ENCODE assay signal across 26 cellular contexts in genomic region chr16:3520398-3520797, GRCh38. TPM values are rescaled to one million over a fixed set of nuclear protein-coding genes. Genes with fewer than 3 reads are reported as not detected.
A peak's percentile ranks its signal among the peaks of the same experiment; 100 is the strongest.
DNase-seq lines count a peak whose midpoint lies in the region; ATAC-seq, FAIRE-seq and TF ChIP-seq lines count a peak whose summit lies in the region.
"Had no signal": no experiment of that assay in that cellular context is flagged by ENCODE, and none has a peak within 500 bp of the region (broad histone marks: within the 10 kb centered on the region; RNA-seq: fewer than 3 reads in every experiment).

No MANE protein-coding gene starts in this region.

- POLR2A ChIA-PET in SK-N-SH (lab: Yijun Ruan, JAX) (no interaction called here), HepG2 (lab: Yijun Ruan, JAX) (no interaction called here)

- H3K9ac ChIP-seq in SK-N-SH (no peak overlapping the region), mesenchymal stem cell (ENCODE audit: low read length) (no peak overlapping the region), HepG2 (ENCODE audit: insufficient read depth, low read depth, low read length) (no peak overlapping the region)

- no peak overlapping the region for H3K14ac ChIP-seq in mesenchymal stem cell (ENCODE audit: low read length in 2 of 2)

- peaks cover 3% of the 10 kb centered on the region for H3F3A ChIP-seq in SK-N-SH (replicated peaks; ENCODE audit: insufficient read depth)

- no peak overlapping the region for H4K8ac ChIP-seq in mesenchymal stem cell (ENCODE audit: low read length)

- BruUV-seq in HepG2 (replicated peaks; lab: Mats Ljungman, UMichigan): no TSS peak

- TF ChIP-seq CTCF in SK-N-SH (IDR thresholded peaks at IDR 0.05) (no peak), transverse colon (IDR thresholded peaks at IDR 0.05) (no peak), HepG2 (CRISPR knock-in tag; IDR thresholded peaks at IDR 0.05) (no peak)

- H3K18ac ChIP-seq in mesenchymal stem cell (ENCODE audit: low read depth in 1 of 2, low read length in 2 of 2): no peak overlapping the region

- in situ Hi-C loops in transverse colon (cut with MboI; ENCODE audit: low pct_ligation_motif_present in 1 of 4, low pct_unique_long_range_greater_than_20kb in 1 of 4, low sequenced_read_pairs in 3 of 4) (no loop called here), HepG2 (cut with HindIII; ENCODE audit: extremely low pct_ligation_motif_present, low pct_unique_long_range_greater_than_20kb) (no loop called here)

- H2BK120ac ChIP-seq in mesenchymal stem cell (ENCODE audit: low read depth, low read length): no peak overlapping the region

- H3K4me3 ChIP-seq in SK-N-SH (ENCODE audit: low read depth in 2 of 2, low read length in 1 of 2) (no peak overlapping the region), mesenchymal stem cell (ENCODE audit: insufficient read depth in 1 of 2, low read depth in 1 of 2, low read length in 2 of 2) (no peak overlapping the region), transverse colon (no peak overlapping the region), H7 (ENCODE audit: insufficient read depth, low read depth, low read length) (no peak overlapping the region), HepG2 (replicated peaks in 1 of 3; ENCODE audit: insufficient read depth in 1 of 3, low read depth in 2 of 3, low read length in 3 of 3) (no peak overlapping the region)
- H3K4me3 ChIP-seq: colonic mucosa, PC-9 had no signal

- H4K20me1 ChIP-seq in SK-N-SH (ENCODE audit: insufficient read depth): no peaks in the 10 kb centered on the region
- H4K20me1 ChIP-seq in HepG2 (ENCODE audit: insufficient read depth, low read length): no peaks in the 10 kb centered on the region

- H3K79me1 ChIP-seq in mesenchymal stem cell (replicated peaks; ENCODE audit: low read length, poor library complexity, severe bottlenecking): peaks cover 1% of the 10 kb centered on the region

- H3K4me1 ChIP-seq in SK-N-SH (ENCODE audit: control insufficient read depth in 1 of 2, insufficient read depth in 2 of 2, low read depth in 1 of 2, low read length in 1 of 2) (no peaks in the 10 kb centered on the region; a peak in 1 of 4 replicates), mesenchymal stem cell (ENCODE audit: control insufficient read depth, insufficient read depth, low read depth, low read length) (peaks cover 2% of the 10 kb centered on the region), transverse colon (no peaks in the 10 kb centered on the region), HepG2 (ENCODE audit: insufficient read depth, low read length) (peaks cover 10% of the 10 kb centered on the region)
- H3K4me1 ChIP-seq: colonic mucosa had no signal

- H2BK12ac ChIP-seq in mesenchymal stem cell (ENCODE audit: low read length in 2 of 2): no peak overlapping the region

- TF ChIP-seq POLR2A in transverse colon (IDR thresholded peaks at IDR 0.05) (no peak), HepG2 (IDR thresholded peaks at IDR 0.05; ENCODE audit: insufficient read depth in 1 of 2, low read depth in 2 of 2, low read length in 2 of 2) (no peak)

- H3K27ac ChIP-seq in SK-N-SH (ENCODE audit: low read depth in 2 of 2, low read length in 1 of 2) (peak overlapping the region in 1 of 2 experiments; percentile 18; a peak in 1 of 4 replicates), mesenchymal stem cell (ENCODE audit: low read length, poor library complexity, severe bottlenecking) (no peak overlapping the region), transverse colon (peak overlapping the region; percentile 55 to 80 (median 73)), HepG2 (ENCODE audit: extremely low read length, insufficient read depth, low read length) (no peak overlapping the region)
- H3K27ac ChIP-seq: 22Rv1, colonic mucosa, PC-9 had no signal

- peak; percentile 99 for FAIRE-seq in endometrium (lab: Jason Lieb, UNC)
- no peak for FAIRE-seq in HepG2 (lab: Jason Lieb, UNC)

- intact Hi-C loops in transverse colon (cut with DNase I; ENCODE audit: low total_unique reads) (no loop called here), HepG2 (cut with micrococcal nuclease; ENCODE audit: unreplicated experiment) (no loop called here)

- H2BK15ac ChIP-seq in mesenchymal stem cell (ENCODE audit: low read depth, poor library complexity, severe bottlenecking): no peak overlapping the region

- ATAC-seq in SK-N-SH treated with all-trans-retinoic acid at 6 μM for 48 hours (peak; percentile 75), HepG2 (no peak)
- ATAC-seq: naive thymus-derived CD4-positive, alpha-beta T cell had no signal

- H3K9me3 ChIP-seq in SK-N-SH: no peaks in the 10 kb centered on the region
- no peaks in the 10 kb centered on the region for H3K9me3 ChIP-seq in mesenchymal stem cell (ENCODE audit: control insufficient read depth, low read length)
- H3K9me3 ChIP-seq in transverse colon: no peaks in the 10 kb centered on the region
- H3K9me3 ChIP-seq in HepG2 (ENCODE audit: low read length): no peaks in the 10 kb centered on the region
- H3K9me3 ChIP-seq: colonic mucosa had no signal

- no peak for TF ChIP-seq RAD21 in SK-N-SH (IDR thresholded peaks at IDR 0.05; ENCODE audit: low read length)
- no peak for TF ChIP-seq RAD21 in HepG2 (CRISPR knock-in tag; IDR thresholded peaks at IDR 0.05)

- H3K36me3 ChIP-seq in SK-N-SH (replicated peaks in 1 of 2; ENCODE audit: control insufficient read depth in 1 of 2, insufficient read depth in 2 of 2, low read length in 1 of 2): peaks cover 39 to 62% of the 10 kb centered on the region in 2 experiments
- H3K36me3 ChIP-seq in mesenchymal stem cell (ENCODE audit: control insufficient read depth in 1 of 2, insufficient read depth in 2 of 2, low read depth in 1 of 2, low read length in 2 of 2): peaks cover 37 to 78% of the 10 kb centered on the region in 2 experiments
- H3K36me3 ChIP-seq in transverse colon: peaks cover 0 to 19% (median 6%) of the 10 kb centered on the region in 4 donors
- H3K36me3 ChIP-seq in H7 (replicated peaks; ENCODE audit: control insufficient read depth, insufficient read depth, low read length): peaks cover 3% of the 10 kb centered on the region
- H3K36me3 ChIP-seq in HepG2 (replicated peaks in 1 of 2; ENCODE audit: control insufficient read depth in 1 of 2, insufficient read depth in 2 of 2, low read length in 2 of 2): peaks cover 12 to 36% of the 10 kb centered on the region in 2 experiments; a peak in 4 of 5 replicates
- H3K36me3 ChIP-seq: colonic mucosa had no signal

- H3K23ac ChIP-seq in mesenchymal stem cell (ENCODE audit: low read length in 2 of 2): no peak overlapping the region

- H3K27me3 ChIP-seq in SK-N-SH (ENCODE audit: insufficient read depth): no peaks in the 10 kb centered on the region
- no peaks in the 10 kb centered on the region for H3K27me3 ChIP-seq in mesenchymal stem cell (ENCODE audit: control insufficient read depth in 1 of 2, insufficient read depth in 1 of 2, low read length in 2 of 2)
- H3K27me3 ChIP-seq in transverse colon: no peaks in the 10 kb centered on the region
- H3K27me3 ChIP-seq in H7 (ENCODE audit: control insufficient read depth, insufficient read depth, low read length): no peaks in the 10 kb centered on the region
- H3K27me3 ChIP-seq in HepG2 (ENCODE audit: control insufficient read depth in 1 of 2, insufficient read depth in 2 of 2, low read length in 2 of 2): no peaks in the 10 kb centered on the region
- H3K27me3 ChIP-seq: colonic mucosa had no signal

- no peak overlapping the region for H4K91ac ChIP-seq in mesenchymal stem cell (ENCODE audit: low read length)

- no peak overlapping the region for H2BK5ac ChIP-seq in mesenchymal stem cell (ENCODE audit: low read depth, low read length, poor library complexity, severe bottlenecking)

- CTCF ChIA-PET in SK-N-SH (lab: Yijun Ruan, JAX): no interaction called here
- CTCF ChIA-PET in HepG2 (lab: Yijun Ruan, JAX; ENCODE audit: low intra/inter-chr PET ratio, low total read pairs): no interaction called here

- H3K79me2 ChIP-seq in SK-N-SH (ENCODE audit: insufficient read depth) (no peaks in the 10 kb centered on the region), HepG2 (ENCODE audit: insufficient read depth, low read length) (no peaks in the 10 kb centered on the region)

- H3K4ac ChIP-seq in mesenchymal stem cell (ENCODE audit: low read depth in 1 of 2, low read length in 2 of 2): no peak overlapping the region

- DNase-seq in SK-N-SH (no peak), mesenchymal stem cell (peak; percentile 40), transverse colon (no peak), OCI-M2 (lab: John Stamatoyannopoulos, UW; ENCODE audit: unreplicated experiment) (no peak), H7 (no peak), HepG2 (ENCODE audit: low spot score) (no peak)
- DNase-seq: activated CD4-positive, alpha-beta T cell treated with anti-CD3 and anti-CD28 coated beads for 1 hour; activated CD8-positive, alpha-beta memory T cell treated with anti-CD3 and anti-CD28 coated beads, Interleukin-2, amount 50 U/mL, for 4 hours; activated gamma-delta T cell treated with Interleukin-2 at 50 U/mL for 16 hours; anterior cingulate cortex; colonic mucosa; glutamatergic neuron; naive thymus-derived CD4-positive, alpha-beta T cell; NCI-H1436 treated with DMSO at 0.1 percent for 48 hours; NCI-H2171 treated with DMSO at 0.1 percent for 48 hours; NCI-H774; PC-9; T-helper 9 cell had no signal

- no peak for TF ChIP-seq EP300 in SK-N-SH (IDR thresholded peaks at IDR 0.05; ENCODE audit: borderline replicate concordance in 1 of 2, low read depth in 1 of 2, low read length in 1 of 2)
- TF ChIP-seq EP300 in transverse colon (IDR thresholded peaks at IDR 0.05; ENCODE audit: low read depth): no peak
- TF ChIP-seq EP300 in HepG2 (IDR thresholded peaks at IDR 0.05; ENCODE audit: low read depth in 2 of 2, low read length in 2 of 2): no peak
- TF ChIP-seq EP300 in HepG2 (CRISPR knock-in tag; IDR thresholded peaks at IDR 0.05; ENCODE audit: borderline replicate concordance): no peak

- no peak overlapping the region for H2AK5ac ChIP-seq in mesenchymal stem cell (ENCODE audit: low read length, severe bottlenecking)

- no peak overlapping the region for H3K4me2 ChIP-seq in SK-N-SH
- H3K4me2 ChIP-seq in mesenchymal stem cell (ENCODE audit: low read length, poor library complexity, severe bottlenecking): no peak overlapping the region
- no peak overlapping the region for H3K4me2 ChIP-seq in HepG2 (ENCODE audit: low read depth, low read length)

- WGBS in SK-N-SH (ENCODE audit: low lambda C conversion rate): 63% methylated on average over 4 of the region's 4 CpGs
- 45% methylated on average over 4 of the region's 4 CpGs for WGBS in mesenchymal stem cell
- WGBS in transverse colon (ENCODE audit: low coverage in 1 of 2), 2 donors: 69 to 73% methylated on average over 2 to 4 of the region's 4 CpGs
- 95% methylated on average over 4 of the region's 4 CpGs for WGBS in HepG2 (ENCODE audit: low lambda C conversion rate)

- H3K9me2 ChIP-seq in SK-N-SH: no peaks in the 10 kb centered on the region

- H2AFZ ChIP-seq in SK-N-SH (ENCODE audit: low read depth): no peak overlapping the region
- no peak overlapping the region for H2AFZ ChIP-seq in mesenchymal stem cell (ENCODE audit: low read depth, low read length)
- no peak overlapping the region for H2AFZ ChIP-seq in HepG2 (ENCODE audit: low read length)
- H2AFZ ChIP-seq: PC-9 had no signal

RNA-seq across cellular contexts. Expression of gene CLUAP1, which starts 19.6 kb away (rescaled TPM):
- polyA plus RNA-seq in SK-N-SH (2012; rRNA removed) (18.0 and 19.5 TPM in 2 replicates), HepG2 (2011; rRNA removed) (3.5 and 6.0 TPM in 2 replicates)
- polyA plus RNA-seq in SK-N-SH (2012; cell fraction: cytosol; rRNA removed): 24.9 and 42.8 TPM in 2 replicates
- 11.8 and 20.5 TPM in 2 replicates for polyA plus RNA-seq in SK-N-SH (2012; cell fraction: nucleus; rRNA removed)
- polyA plus RNA-seq in mesenchymal stem cell (2013, experiment 1 of 2): 11.7 TPM
- polyA plus RNA-seq in mesenchymal stem cell (2013, experiment 2 of 2): 11.8 TPM
- total RNA-seq in transverse colon (10 to 100 TPM in 1 of 4 donors, 1 to 10 TPM in 3; 3.4 to 84.0 (median 8.4) TPM), HepG2 (2016; rRNA removed; fragmentation: Illumina TruSeq; extraction: Trizol) (19.5 and 25.9 TPM in 2 replicates)
- 8.5 and 11.9 TPM in 2 replicates for total RNA-seq in H7 (2014; rRNA removed; shearing (Covaris generic))
- total RNA-seq in HepG2 (2016; cell fraction: cytosol; rRNA removed; fragmentation: Illumina TruSeq; extraction: Trizol; ENCODE audit: low read depth): 11.0 and 15.5 TPM in 2 replicates
- total RNA-seq in HepG2 (2016; cell fraction: insoluble cytoplasmic fraction; rRNA removed; fragmentation: Illumina TruSeq; extraction: Trizol): 18.5 and 28.6 TPM in 2 replicates
- total RNA-seq in HepG2 (2016; cell fraction: membrane; rRNA removed; fragmentation: Illumina TruSeq; extraction: Trizol): 6.7 and 9.0 TPM in 2 replicates
- total RNA-seq in HepG2 (2016; cell fraction: nucleus; rRNA removed; fragmentation: Illumina TruSeq; extraction: Trizol): 12.3 and 17.1 TPM in 2 replicates
- polyA plus RNA-seq in HepG2 (2011; cell fraction: cytosol; rRNA removed): 2.9 and 3.9 TPM in 2 replicates
- polyA plus RNA-seq in HepG2 (2011; cell fraction: nucleus; rRNA removed): 1.9 and 4.4 TPM in 2 replicates
- polyA plus RNA-seq in HepG2 (2012): 5.2 and 6.8 TPM in 2 replicates
- 3.4 and 3.8 TPM in 2 replicates for polyA plus RNA-seq in HepG2 (2016; cell fraction: cytosol; fragmentation: Illumina TruSeq; extraction: Trizol; ENCODE audit: low read depth)
- 22.5 and 28.8 TPM in 2 replicates for polyA plus RNA-seq in HepG2 (2016; cell fraction: insoluble cytoplasmic fraction; fragmentation: Illumina TruSeq; extraction: Trizol; ENCODE audit: low read depth)
- polyA plus RNA-seq in HepG2 (2016; cell fraction: membrane; fragmentation: Illumina TruSeq; extraction: Trizol; ENCODE audit: low read depth): 5.0 and 5.3 TPM in 2 replicates
- 12.9 and 20.1 TPM in 2 replicates for polyA plus RNA-seq in HepG2 (2016; cell fraction: nucleus; fragmentation: Illumina TruSeq; extraction: Trizol; ENCODE audit: insufficient read depth, low read depth)
- 3.6 and 12.3 TPM in 2 replicates for polyA minus RNA-seq in HepG2 (2011; rRNA and poly(A)+ RNA removed; ENCODE audit: low replicate concordance)
- polyA minus RNA-seq in HepG2 (2011; cell fraction: cytosol; rRNA and poly(A)+ RNA removed): 5.9 and 8.1 TPM in 2 replicates
- polyA minus RNA-seq in HepG2 (2011; cell fraction: nucleus; rRNA and poly(A)+ RNA removed): 6.7 and 9.6 TPM in 2 replicates

RNA-seq across cellular contexts. Expression of gene C16orf90, which starts 25.1 kb away (rescaled TPM):
- polyA plus RNA-seq in SK-N-SH (2012; rRNA removed) (not detected in 2 replicates), HepG2 (2011; rRNA removed) (not detected in 2 replicates)
- not detected in 2 replicates for polyA plus RNA-seq in SK-N-SH (2012; cell fraction: cytosol; rRNA removed)
- not detected in 2 replicates for polyA plus RNA-seq in SK-N-SH (2012; cell fraction: nucleus; rRNA removed)
- polyA plus RNA-seq in mesenchymal stem cell (2013, experiment 1 of 2): not detected
- polyA plus RNA-seq in mesenchymal stem cell (2013, experiment 2 of 2): not detected
- total RNA-seq in transverse colon (not detected), HepG2 (2016; rRNA removed; fragmentation: Illumina TruSeq; extraction: Trizol) (not detected in 2 replicates)
- not detected in 2 replicates for total RNA-seq in H7 (2014; rRNA removed; shearing (Covaris generic))
- total RNA-seq in HepG2 (2016; cell fraction: cytosol; rRNA removed; fragmentation: Illumina TruSeq; extraction: Trizol; ENCODE audit: low read depth): not detected in 2 replicates
- not detected in 2 replicates for total RNA-seq in HepG2 (2016; cell fraction: insoluble cytoplasmic fraction; rRNA removed; fragmentation: Illumina TruSeq; extraction: Trizol)
- total RNA-seq in HepG2 (2016; cell fraction: membrane; rRNA removed; fragmentation: Illumina TruSeq; extraction: Trizol): not detected in 2 replicates
- total RNA-seq in HepG2 (2016; cell fraction: nucleus; rRNA removed; fragmentation: Illumina TruSeq; extraction: Trizol): not detected in 2 replicates
- not detected in 2 replicates for polyA plus RNA-seq in HepG2 (2011; cell fraction: cytosol; rRNA removed)
- polyA plus RNA-seq in HepG2 (2011; cell fraction: nucleus; rRNA removed): not detected in 2 replicates
- polyA plus RNA-seq in HepG2 (2012): not detected in 2 replicates
- polyA plus RNA-seq in HepG2 (2016; cell fraction: cytosol; fragmentation: Illumina TruSeq; extraction: Trizol; ENCODE audit: low read depth): not detected in 2 replicates
- polyA plus RNA-seq in HepG2 (2016; cell fraction: insoluble cytoplasmic fraction; fragmentation: Illumina TruSeq; extraction: Trizol; ENCODE audit: low read depth): not detected in 2 replicates
- polyA plus RNA-seq in HepG2 (2016; cell fraction: membrane; fragmentation: Illumina TruSeq; extraction: Trizol; ENCODE audit: low read depth): not detected in 2 replicates
- polyA plus RNA-seq in HepG2 (2016; cell fraction: nucleus; fragmentation: Illumina TruSeq; extraction: Trizol; ENCODE audit: insufficient read depth, low read depth): not detected in 2 replicates
- polyA minus RNA-seq in HepG2 (2011; rRNA and poly(A)+ RNA removed; ENCODE audit: low replicate concordance): not detected in 2 replicates
- not detected in 2 replicates for polyA minus RNA-seq in HepG2 (2011; cell fraction: cytosol; rRNA and poly(A)+ RNA removed)
- polyA minus RNA-seq in HepG2 (2011; cell fraction: nucleus; rRNA and poly(A)+ RNA removed): not detected in 2 replicates
- total RNA-seq: CD4-positive, alpha-beta T cell; colonic mucosa; lower leg skin; naive thymus-derived CD4-positive, alpha-beta T cell; PC-9; posterior vena cava; SK-MEL-5; temporal lobe had no signal
- polyA plus RNA-seq: naive thymus-derived CD4-positive, alpha-beta T cell had no signal

RNA-seq across cellular contexts. Expression of gene NLRC3, which starts 56.8 kb away (rescaled TPM):
- polyA plus RNA-seq in SK-N-SH (2012; rRNA removed) (not detected in 2 replicates), HepG2 (2011; rRNA removed) (0.01 TPM in 1 of 2 replicates, not detected in the other)
- polyA plus RNA-seq in SK-N-SH (2012; cell fraction: cytosol; rRNA removed): under 0.01 TPM in 1 of 2 replicates, not detected in the other
- polyA plus RNA-seq in SK-N-SH (2012; cell fraction: nucleus; rRNA removed): 0.02 TPM in 1 of 2 replicates, not detected in the other
- 0.01 TPM for polyA plus RNA-seq in mesenchymal stem cell (2013, experiment 1 of 2)
- not detected for polyA plus RNA-seq in mesenchymal stem cell (2013, experiment 2 of 2)
- total RNA-seq in transverse colon (10 to 100 TPM in 1 of 4 donors, 1 to 10 TPM in 3; 2.3 to 12.3 (median 5.1) TPM), HepG2 (2016; rRNA removed; fragmentation: Illumina TruSeq; extraction: Trizol) (not detected in 2 replicates)
- total RNA-seq in H7 (2014; rRNA removed; shearing (Covaris generic)): 0.03 and 0.11 TPM in 2 replicates
- total RNA-seq in HepG2 (2016; cell fraction: cytosol; rRNA removed; fragmentation: Illumina TruSeq; extraction: Trizol; ENCODE audit: low read depth): not detected in 2 replicates
- total RNA-seq in HepG2 (2016; cell fraction: insoluble cytoplasmic fraction; rRNA removed; fragmentation: Illumina TruSeq; extraction: Trizol): 0.09 TPM in 1 of 2 replicates, not detected in the other
- total RNA-seq in HepG2 (2016; cell fraction: membrane; rRNA removed; fragmentation: Illumina TruSeq; extraction: Trizol): not detected in 2 replicates
- not detected in 2 replicates for total RNA-seq in HepG2 (2016; cell fraction: nucleus; rRNA removed; fragmentation: Illumina TruSeq; extraction: Trizol)
- polyA plus RNA-seq in HepG2 (2011; cell fraction: cytosol; rRNA removed): not detected in 2 replicates
- 0.02 TPM in 1 of 2 replicates, not detected in the other for polyA plus RNA-seq in HepG2 (2011; cell fraction: nucleus; rRNA removed)
- 0.09 and 0.11 TPM in 2 replicates for polyA plus RNA-seq in HepG2 (2012)
- polyA plus RNA-seq in HepG2 (2016; cell fraction: cytosol; fragmentation: Illumina TruSeq; extraction: Trizol; ENCODE audit: low read depth): not detected in 2 replicates
- polyA plus RNA-seq in HepG2 (2016; cell fraction: insoluble cytoplasmic fraction; fragmentation: Illumina TruSeq; extraction: Trizol; ENCODE audit: low read depth): not detected in 2 replicates
- not detected in 2 replicates for polyA plus RNA-seq in HepG2 (2016; cell fraction: membrane; fragmentation: Illumina TruSeq; extraction: Trizol; ENCODE audit: low read depth)
- not detected in 2 replicates for polyA plus RNA-seq in HepG2 (2016; cell fraction: nucleus; fragmentation: Illumina TruSeq; extraction: Trizol; ENCODE audit: insufficient read depth, low read depth)
- 0.07 TPM in 1 of 2 replicates, not detected in the other for polyA minus RNA-seq in HepG2 (2011; rRNA and poly(A)+ RNA removed; ENCODE audit: low replicate concordance)
- not detected in 2 replicates for polyA minus RNA-seq in HepG2 (2011; cell fraction: cytosol; rRNA and poly(A)+ RNA removed)
- polyA minus RNA-seq in HepG2 (2011; cell fraction: nucleus; rRNA and poly(A)+ RNA removed): not detected in 2 replicates
- total RNA-seq: PC-9, SK-MEL-5 had no signal

Comparison
In these comparisons a context has a peak if more than half of its experiments do, and no peak if none do; other contexts are left out.
1. H3K27ac ChIP-seq: peak in transverse colon (4 of 4); none in mesenchymal stem cell (single experiment) and HepG2 (single experiment).